Comparison of ENCODE assay signal across 9 cellular contexts in genomic region chr14:45201908-45202307, GRCh38. TPM values are rescaled to one million over a fixed set of nuclear protein-coding genes. Genes with fewer than 3 reads are reported as not detected.
DNase-seq lines count a peak whose midpoint lies in the region; ATAC-seq, FAIRE-seq and TF ChIP-seq lines count a peak whose summit lies in the region.
"Had no signal": no experiment of that assay in that cellular context is flagged by ENCODE, and none has a peak within 500 bp of the region (broad histone marks: within the 10 kb centered on the region; RNA-seq: fewer than 3 reads in every experiment).

No MANE protein-coding gene starts in this region.

- H3K36me3 ChIP-seq in HEK293 (ENCODE audit: control insufficient read depth in 2 of 2, insufficient read depth in 1 of 2, low read length in 2 of 2) (peaks cover 35 to 48% of the 10 kb centered on the region in 2 experiments), bronchial epithelial cell (ENCODE audit: control insufficient read depth, insufficient read depth, low read length) (no peaks in the 10 kb centered on the region)

- H3K4me3 Mint-ChIP-seq in activated CD4-positive, alpha-beta T cell treated with anti-CD3 and anti-CD28 coated beads, Interleukin-2, amount 10 ng/mL, durations not matched to agents 7 days and 5 days = no peak overlapping the region
- no peak overlapping the region for H3K4me3 Mint-ChIP-seq in stimulated activated memory B cell treated with anti-CD40 and anti-IgM and Interleukin-4, amounts not matched to agents 10 μg/mL and 1 μg/mL and 100 μg/mL, for 72 hours
- H3K4me3 Mint-ChIP-seq: activated T-cell treated with anti-CD3 and anti-CD28 coated beads, Interleukin-2, amount 50 U/mL, for 4 hours had no signal

- peak; percentile 7 for FAIRE-seq in bronchial epithelial cell (lab: Jason Lieb, UNC)

- no peak overlapping the region for H3K27ac Mint-ChIP-seq in activated CD4-positive, alpha-beta T cell treated with anti-CD3 and anti-CD28 coated beads, Interleukin-2, amount 10 ng/mL, durations not matched to agents 7 days and 5 days
- H3K27ac Mint-ChIP-seq in stimulated activated memory B cell treated with anti-CD40 and anti-IgM and Interleukin-4, amounts not matched to agents 10 μg/mL and 1 μg/mL and 100 μg/mL, for 72 hours = peak overlapping the region; percentile 24

- H3K27me3 ChIP-seq in bronchial epithelial cell (ENCODE audit: control insufficient read depth, insufficient read depth, low read length) = no peaks in the 10 kb centered on the region

- ATAC-seq in stimulated activated memory B cell treated with anti-CD40 and anti-IgM and Interleukin-4, amounts not matched to agents 10 μg/mL and 1 μg/mL and 100 μg/mL, for 72 hours = no peak
- ATAC-seq in HG02981 (IDR thresholded peaks at IDR 0.05; ENCODE audit: unreplicated experiment) = no peak

- H3K4me1 Mint-ChIP-seq in activated CD4-positive, alpha-beta T cell treated with anti-CD3 and anti-CD28 coated beads, Interleukin-2, amount 10 ng/mL, durations not matched to agents 7 days and 5 days = peaks cover 6% of the 10 kb centered on the region
- H3K4me1 Mint-ChIP-seq in stimulated activated memory B cell treated with anti-CD40 and anti-IgM and Interleukin-4, amounts not matched to agents 10 μg/mL and 1 μg/mL and 100 μg/mL, for 72 hours = no peaks in the 10 kb centered on the region

- POLR2A ChIA-PET in activated CD4-positive, alpha-beta T cell treated with anti-CD3 and anti-CD28 coated beads, Interleukin-2, amount 10 ng/mL, durations not matched to agents 7 days and 5 days (lab: Charles Lee) = no interaction called here
- POLR2A ChIA-PET in HEK293 (lab: Yijun Ruan, JAX) = no interaction called here

- H3K4me1 ChIP-seq in HEK293 (ENCODE audit: control insufficient read depth, insufficient read depth, low read length) = no peaks in the 10 kb centered on the region

- CTCF ChIA-PET in activated CD4-positive, alpha-beta T cell treated with anti-CD3 and anti-CD28 coated beads, Interleukin-2, amount 10 ng/mL, durations not matched to agents 7 days and 5 days (lab: Charles Lee) = interaction anchor here (0.9 to 1.6 kb wide), 3 partner anchors 9 to 111 kb away, joined by 3 to 7 read pairs (median 3); partner anchors contain the start of gene MIS18BP1
- CTCF ChIA-PET in HEK293 (lab: Yijun Ruan, JAX) = interaction anchor here (1.2 to 2.4 kb wide), 2 partner anchors 32 to 67 kb away, joined by 3 to 5 read pairs; no protein-coding TSS in a partner anchor

- no peaks in the 10 kb centered on the region for H3K27me3 Mint-ChIP-seq in activated CD4-positive, alpha-beta T cell treated with anti-CD3 and anti-CD28 coated beads, Interleukin-2, amount 10 ng/mL, durations not matched to agents 7 days and 5 days
- H3K27me3 Mint-ChIP-seq in stimulated activated memory B cell treated with anti-CD40 and anti-IgM and Interleukin-4, amounts not matched to agents 10 μg/mL and 1 μg/mL and 100 μg/mL, for 72 hours = no peaks in the 10 kb centered on the region

- DNase-seq in activated CD4-positive, alpha-beta T cell treated with anti-CD3 and anti-CD28 coated beads, Interleukin-2, amount 10 ng/mL, durations not matched to agents 7 days and 5 days = peak; percentile 16
- DNase-seq in activated CD4-positive, alpha-beta T cell treated with anti-CD3 and anti-CD28 coated beads for 1 hour = no peak
- DNase-seq in MV-4-11 (lab: John Stamatoyannopoulos, UW) (peak; percentile 44), bronchial epithelial cell (ENCODE audit: low read depth) (no peak), kidney glomerular epithelial cell (lab: John Stamatoyannopoulos, UW) (no peak)
- DNase-seq: activated T-cell treated with anti-CD3 and anti-CD28 coated beads, Interleukin-2, amount 50 U/mL, for 4 hours had no signal

- TF ChIP-seq CTCF in HEK293 (tag by site-specific recombination; IDR thresholded peaks at IDR 0.05) = 0 out of 2 replicates have a peak, but pooled peaks have one; percentile 33
- peak; percentile 33 for TF ChIP-seq CTCF in bronchial epithelial cell (IDR thresholded peaks at IDR 0.05; ENCODE audit: insufficient read depth, low read length, severe bottlenecking)

- H3K9me3 ChIP-seq in HEK293 (ENCODE audit: control insufficient read depth, insufficient read depth, low read depth, low read length) = no peaks in the 10 kb centered on the region

- H3K27ac ChIP-seq in HEK293 (ENCODE audit: extremely low read depth, low read depth, low read length) = no peak overlapping the region

- no peaks in the 10 kb centered on the region for H3K9me3 Mint-ChIP-seq in activated CD4-positive, alpha-beta T cell treated with anti-CD3 and anti-CD28 coated beads, Interleukin-2, amount 10 ng/mL, durations not matched to agents 7 days and 5 days
- no peaks in the 10 kb centered on the region for H3K9me3 Mint-ChIP-seq in stimulated activated memory B cell treated with anti-CD40 and anti-IgM and Interleukin-4, amounts not matched to agents 10 μg/mL and 1 μg/mL and 100 μg/mL, for 72 hours
- H3K9me3 Mint-ChIP-seq: activated T-cell treated with anti-CD3 and anti-CD28 coated beads, Interleukin-2, amount 50 U/mL, for 4 hours had no signal

- H3K4me3 ChIP-seq in HEK293 (ENCODE audit: low read depth, low read length) (no peak overlapping the region), bronchial epithelial cell (ENCODE audit: low read depth, low read length) (no peak overlapping the region)

- H3K36me3 Mint-ChIP-seq in activated CD4-positive, alpha-beta T cell treated with anti-CD3 and anti-CD28 coated beads, Interleukin-2, amount 10 ng/mL, durations not matched to agents 7 days and 5 days (ENCODE audit: low read depth) = peaks cover 41% of the 10 kb centered on the region
- peaks cover 26% of the 10 kb centered on the region for H3K36me3 Mint-ChIP-seq in stimulated activated memory B cell treated with anti-CD40 and anti-IgM and Interleukin-4, amounts not matched to agents 10 μg/mL and 1 μg/mL and 100 μg/mL, for 72 hours

TF ChIP-seq in HEK293, 187 proteins besides CTCF, POLR2A, EP300 and RAD21:
- no peak for TF ChIP-seq HOXC10 (CRISPR knock-in tag; IDR thresholded peaks at IDR 0.05)
- TF ChIP-seq ZNF146 (tag by site-specific recombination; IDR thresholded peaks at IDR 0.05) = no peak
TF ChIP-seq in HEK293: peak in this region for 0.

RNA-seq across cellular contexts. Expression of gene MIS18BP1, which starts 51.1 kb away (rescaled TPM):
- 10 to 100 TPM; 81.9 to 90.6 TPM for total RNA-seq in activated CD4-positive, alpha-beta T cell treated with anti-CD3 and anti-CD28 coated beads, Interleukin-2, amount 10 ng/mL, durations not matched to agents 7 days and 5 days
- total RNA-seq in bronchial epithelial cell = 7.6 and 9.2 TPM in 2 replicates

Comparison
In these comparisons a context has a peak if more than half of its experiments do, and no peak if none do; other contexts are left out.
1. DNase-seq: peak in activated CD4-positive, alpha-beta T cell treated with anti-CD3 and anti-CD28 coated beads, Interleukin-2, amount 10 ng/mL, durations not matched to agents 7 days and 5 days (single experiment) and MV-4-11 (single experiment); none in activated CD4-positive, alpha-beta T cell treated with anti-CD3 and anti-CD28 coated beads for 1 hour (single experiment), bronchial epithelial cell (single experiment) and kidney glomerular epithelial cell (single experiment).